In genomic region chr16:88782454-88783390, GRCh38 we compare ENCODE assay signal across 8 cellular contexts. TPM values are rescaled to one million over a fixed set of nuclear protein-coding genes. Genes with fewer than 3 reads are reported as not detected.
DNase-seq lines count a peak whose midpoint lies in the region; ATAC-seq and TF ChIP-seq lines count a peak whose summit lies in the region.

No MANE protein-coding gene starts in this region.

- no peaks in the 10 kb centered on the region for H3K9me3 ChIP-seq in OCI-LY1 (ENCODE audit: low read length)
- no peaks in the 10 kb centered on the region for H3K9me3 ChIP-seq in iPS-15b (ENCODE audit: control insufficient read depth, insufficient read depth, low read length)

- TF ChIP-seq CTCF in BJ (IDR thresholded peaks at IDR 0.05; ENCODE audit: insufficient read depth, low read depth, low read length) (no peak), OCI-LY1 (IDR thresholded peaks at IDR 0.05; ENCODE audit: low read length) (no peak)

- H3F3A ChIP-seq in OCI-LY1 (ENCODE audit: insufficient read depth, low read length) = peaks cover 12% of the 10 kb centered on the region

- H3K27me3 ChIP-seq in BJ (ENCODE audit: control insufficient read depth, insufficient read depth, low read length) (no peaks in the 10 kb centered on the region), OCI-LY1 (ENCODE audit: insufficient read depth, low read length) (peaks cover 11% of the 10 kb centered on the region), iPS-15b (ENCODE audit: control insufficient read depth, insufficient read depth, low read length) (no peaks in the 10 kb centered on the region)

- H3K9me2 ChIP-seq in OCI-LY1 (ENCODE audit: low read depth, low read length) = no peaks in the 10 kb centered on the region

- H3K36me3 ChIP-seq in BJ (ENCODE audit: control insufficient read depth, insufficient read depth, low read length) (no peaks in the 10 kb centered on the region), OCI-LY1 (ENCODE audit: insufficient read depth, low read length) (no peaks in the 10 kb centered on the region), iPS-15b (ENCODE audit: control insufficient read depth, insufficient read depth, low read length) (no peaks in the 10 kb centered on the region)

- H3K27ac ChIP-seq in OCI-LY1 (ENCODE audit: low read depth, low read length, poor library complexity, severe bottlenecking) = no peak overlapping the region

- H3K9ac ChIP-seq in OCI-LY1 (ENCODE audit: low read length) (no peak overlapping the region), iPS-15b (ENCODE audit: low read depth, low read length) (peak overlapping the region; percentile 37)

- POLR2A ChIA-PET in BJ (lab: Charles Lee) = no interaction called here

- DNase-seq in BJ (ENCODE audit: low read depth) = no peak
- peak; percentile 82 for DNase-seq in activated naive CD4-positive, alpha-beta T cell treated with anti-CD3 and anti-CD28 coated beads, Interleukin-2, amount 50 U/mL, for 16 hours
- peak; percentile 82 for DNase-seq in stimulated activated CD4-positive, alpha-beta T cell treated with anti-CD3 and anti-CD28 coated beads, Interleukin-4, amount 100 ng/mL, for 1 hour
- DNase-seq in middle frontal gyrus (ENCODE audit: extremely low spot score, low spot score) = no peak
- DNase-seq in NCI-H748 treated with DMSO at 0.1 percent for 48 hours (lab: John Stamatoyannopoulos, UW) = no peak

- H3K4me3 ChIP-seq in BJ (ENCODE audit: low read depth, low read length) (peak overlapping the region; percentile 62), OCI-LY1 (ENCODE audit: low read depth, low read length, poor library complexity, severe bottlenecking) (no peak overlapping the region), iPS-15b (ENCODE audit: low read depth, low read length) (no peak overlapping the region)

- 0 out of 2 replicates have a peak overlapping the region, but pooled peaks have one; percentile 65 for H3K4me2 ChIP-seq in OCI-LY1 (ENCODE audit: low read length)

- ATAC-seq in HG03045 (IDR thresholded peaks at IDR 0.05; ENCODE audit: unreplicated experiment) = no peak

- H3K79me2 ChIP-seq in OCI-LY1 (ENCODE audit: insufficient read depth, low read length) = no peaks in the 10 kb centered on the region

- H2AFZ ChIP-seq in OCI-LY1 (ENCODE audit: low read length) = no peak overlapping the region

- H3K4me1 ChIP-seq in OCI-LY1 (ENCODE audit: insufficient read depth, low read length, severe bottlenecking) (peaks cover 28% of the 10 kb centered on the region), iPS-15b (ENCODE audit: control insufficient read depth, insufficient read depth, low read length) (peaks cover 4% of the 10 kb centered on the region)

- CTCF ChIA-PET in BJ (lab: Yijun Ruan, JAX) = interaction anchor here (0.9 to 8.2 kb wide), 9 partner anchors 9 to 43 kb away, joined by 3 to 111 read pairs (median 5); no protein-coding TSS in a partner anchor

- H4K20me1 ChIP-seq in OCI-LY1 (ENCODE audit: insufficient read depth, low read length) = no peaks in the 10 kb centered on the region

RNA-seq across cellular contexts. Expression of gene PIEZO1, which starts 2.3 kb away (rescaled TPM):
- 58.1 and 139 TPM in 2 replicates for polyA plus RNA-seq in BJ (2011; rRNA removed)
- 94.7 and 111 TPM in 2 replicates for polyA minus RNA-seq in BJ (2011; rRNA and poly(A)+ RNA removed)

RNA-seq across cellular contexts. Expression of gene CDT1, which starts 20.9 kb away (rescaled TPM):
- polyA plus RNA-seq in BJ (2011; rRNA removed) = 2.2 and 2.4 TPM in 2 replicates
- polyA minus RNA-seq in BJ (2011; rRNA and poly(A)+ RNA removed) = 4.2 and 4.3 TPM in 2 replicates

RNA-seq across cellular contexts. Expression of gene APRT, which starts 29.0 kb away (rescaled TPM):
- polyA plus RNA-seq in BJ (2011; rRNA removed) = 102 and 152 TPM in 2 replicates
- polyA minus RNA-seq in BJ (2011; rRNA and poly(A)+ RNA removed) = 19.5 and 41.9 TPM in 2 replicates

Comparison
In these comparisons a context has a peak if more than half of its experiments do, and no peak if none do; other contexts are left out.
1. DNase-seq: peak in activated naive CD4-positive, alpha-beta T cell treated with anti-CD3 and anti-CD28 coated beads, Interleukin-2, amount 50 U/mL, for 16 hours (single experiment) and stimulated activated CD4-positive, alpha-beta T cell treated with anti-CD3 and anti-CD28 coated beads, Interleukin-4, amount 100 ng/mL, for 1 hour (single experiment); none in BJ (single experiment), middle frontal gyrus (single experiment) and NCI-H748 treated with DMSO at 0.1 percent for 48 hours (single experiment).